8 cellular contexts compared by ENCODE assay signal in genomic region chr18:63137999-63138448, GRCh38.
DNase-seq lines count a peak whose midpoint lies in the region; ATAC-seq and TF ChIP-seq lines count a peak whose summit lies in the region.

No MANE protein-coding gene starts in this region.

- peaks cover 26% of the 10 kb centered on the region for H3K36me3 Mint-ChIP-seq in activated CD4-positive, alpha-beta memory T cell treated with anti-CD3 and anti-CD28 coated beads for 36 hours

- H3K4me3 Mint-ChIP-seq in activated CD4-positive, alpha-beta memory T cell treated with anti-CD3 and anti-CD28 coated beads for 36 hours: peak overlapping the region; percentile 76

- CTCF ChIA-PET in activated CD4-positive, alpha-beta memory T cell treated with anti-CD3 and anti-CD28 coated beads for 36 hours (lab: Charles Lee): interaction anchor here (0.7 to 3.5 kb wide), 8 partner anchors 10 to 185 kb away, joined by 3 to 21 read pairs (median 5); partner anchors contain the start of gene BCL2

- H3K4me3 ChIP-seq in foreskin fibroblast (ENCODE audit: low read depth in 1 of 2, low read length in 2 of 2): peak overlapping the region in 1 of 2 donors; percentile 12

- POLR2A ChIA-PET in activated CD4-positive, alpha-beta memory T cell treated with anti-CD3 and anti-CD28 coated beads for 36 hours (lab: Charles Lee): interaction anchor here (1.5 to 4.0 kb wide), 2 partner anchors 15 to 177 kb away, joined by 3 to 13 read pairs; no protein-coding TSS in a partner anchor

- no peak for TF ChIP-seq CTCF in foreskin fibroblast (IDR thresholded peaks at IDR 0.05; ENCODE audit: low read depth, low read length)

- peak; percentile 99 for DNase-seq in GF-D8 (lab: John Stamatoyannopoulos, UW)
- peak; percentile 76 for DNase-seq in activated CD4-positive, alpha-beta memory T cell treated with anti-CD3 and anti-CD28 coated beads for 36 hours
- DNase-seq in left lobe of liver (ENCODE audit: low spot score): no peak
- no peak for DNase-seq in effector CD8-positive, alpha-beta T cell (lab: John Stamatoyannopoulos, UW)
- no peak for DNase-seq in NCI-H446 (lab: John Stamatoyannopoulos, UW)
- DNase-seq in foreskin fibroblast: no peak
- no peak for DNase-seq in NCI-H128 (lab: John Stamatoyannopoulos, UW; ENCODE audit: unreplicated experiment)

- intact Hi-C loops in activated CD4-positive, alpha-beta memory T cell treated with anti-CD3 and anti-CD28 coated beads for 36 hours (cut with micrococcal nuclease): loop anchor here (1.0 kb wide), 3 partner anchors 17 to 180 kb away; no protein-coding TSS in a partner anchor

- peak; percentile 24 for ATAC-seq in HG03135 (IDR thresholded peaks at IDR 0.05; ENCODE audit: unreplicated experiment)
- peak; percentile 73 for ATAC-seq in left lobe of liver

- H3K9me3 Mint-ChIP-seq in activated CD4-positive, alpha-beta memory T cell treated with anti-CD3 and anti-CD28 coated beads for 36 hours: peaks cover 5% of the 10 kb centered on the region

- H3K4me1 Mint-ChIP-seq in activated CD4-positive, alpha-beta memory T cell treated with anti-CD3 and anti-CD28 coated beads for 36 hours (ENCODE audit: low read depth): peaks cover 67% of the 10 kb centered on the region

- H3K27me3 Mint-ChIP-seq in activated CD4-positive, alpha-beta memory T cell treated with anti-CD3 and anti-CD28 coated beads for 36 hours: no peaks in the 10 kb centered on the region

- H3K27ac Mint-ChIP-seq in activated CD4-positive, alpha-beta memory T cell treated with anti-CD3 and anti-CD28 coated beads for 36 hours: peak overlapping the region; percentile 89

Comparison
In these comparisons a context has a peak if more than half of its experiments do, and no peak if none do; other contexts are left out.
1. DNase-seq: peak in GF-D8 (single experiment) and activated CD4-positive, alpha-beta memory T cell treated with anti-CD3 and anti-CD28 coated beads for 36 hours (single experiment); none in left lobe of liver (single experiment), effector CD8-positive, alpha-beta T cell (single experiment), NCI-H446 (0 of 2), foreskin fibroblast (0 of 2) and NCI-H128 (single experiment).